Comparison of ENCODE assay signal across 1 cellular context in the genomic region with DNA sequence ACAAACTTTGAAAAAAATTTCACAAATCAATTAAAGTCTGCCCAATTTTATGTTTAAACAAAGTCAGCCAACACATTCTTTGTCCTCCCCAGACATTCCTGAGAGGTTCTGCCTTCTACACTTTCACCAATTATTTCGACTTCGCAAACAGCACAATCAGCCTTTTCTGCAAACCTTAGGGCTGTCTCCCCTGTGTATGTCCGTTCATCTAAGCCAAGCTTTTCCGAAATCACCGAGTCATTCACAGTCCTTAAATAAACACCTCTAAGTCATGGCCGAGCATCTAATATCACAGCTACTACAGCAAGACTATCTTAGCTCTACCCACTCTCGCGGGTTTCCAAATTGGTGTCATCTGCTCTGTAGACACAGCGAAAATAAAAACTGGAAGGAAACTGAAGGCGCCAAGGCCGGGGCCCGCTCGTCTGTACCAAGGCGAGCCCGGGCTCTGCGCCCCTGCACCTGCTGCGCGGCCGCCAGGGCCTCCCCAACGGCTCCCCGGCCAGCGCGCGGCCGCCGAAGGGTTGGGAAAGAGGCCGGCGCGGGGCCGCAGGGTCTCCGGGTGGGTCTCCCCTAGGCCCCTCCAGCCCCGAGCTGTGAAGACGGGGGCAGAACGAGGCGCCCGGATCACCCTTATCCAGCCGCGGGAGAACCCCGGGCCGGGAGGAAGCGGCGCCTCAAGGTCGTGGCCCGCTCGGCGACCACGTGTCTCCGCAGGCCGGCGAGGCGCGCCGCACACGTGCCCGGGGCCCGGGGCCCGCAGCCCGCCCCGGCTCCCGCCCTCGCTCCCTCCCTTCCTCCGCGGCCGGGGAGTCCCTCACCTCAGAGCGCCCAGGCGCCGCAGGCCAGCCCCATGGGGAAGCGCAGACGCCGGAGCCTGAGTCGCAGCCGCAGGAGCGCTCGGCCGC.
TF ChIP-seq lines count a peak whose summit lies in the region.

No MANE protein-coding gene starts in this region.

TF ChIP-seq in K562, 482 proteins besides CTCF, POLR2A, EP300 and RAD21 (continued from another document and continues in another):
- no peak for TF ChIP-seq POLR3G (IDR thresholded peaks at IDR 0.05; ENCODE audit: extremely low read depth, insufficient read length, insufficient replicate concordance)
- no peak for TF ChIP-seq CEBPG (CRISPR knock-in tag; IDR thresholded peaks at IDR 0.05)
- peak in 1 of 2 experiments; percentile 60; a peak in 1 of 4 replicates for TF ChIP-seq CEBPG (tag; conservative IDR thresholded peaks at IDR 0.05 in 1 of 2, IDR thresholded peaks at IDR 0.05 in 1 of 2)
- TF ChIP-seq ZNF561 (CRISPR knock-in tag; conservative IDR thresholded peaks at IDR 0.05) = no peak
- no peak for TF ChIP-seq MCM3 (IDR thresholded peaks at IDR 0.05)
- no peak for TF ChIP-seq POLR2B (IDR thresholded peaks at IDR 0.05; ENCODE audit: low read depth, partially characterized antibody)
- TF ChIP-seq, protein P1, sequence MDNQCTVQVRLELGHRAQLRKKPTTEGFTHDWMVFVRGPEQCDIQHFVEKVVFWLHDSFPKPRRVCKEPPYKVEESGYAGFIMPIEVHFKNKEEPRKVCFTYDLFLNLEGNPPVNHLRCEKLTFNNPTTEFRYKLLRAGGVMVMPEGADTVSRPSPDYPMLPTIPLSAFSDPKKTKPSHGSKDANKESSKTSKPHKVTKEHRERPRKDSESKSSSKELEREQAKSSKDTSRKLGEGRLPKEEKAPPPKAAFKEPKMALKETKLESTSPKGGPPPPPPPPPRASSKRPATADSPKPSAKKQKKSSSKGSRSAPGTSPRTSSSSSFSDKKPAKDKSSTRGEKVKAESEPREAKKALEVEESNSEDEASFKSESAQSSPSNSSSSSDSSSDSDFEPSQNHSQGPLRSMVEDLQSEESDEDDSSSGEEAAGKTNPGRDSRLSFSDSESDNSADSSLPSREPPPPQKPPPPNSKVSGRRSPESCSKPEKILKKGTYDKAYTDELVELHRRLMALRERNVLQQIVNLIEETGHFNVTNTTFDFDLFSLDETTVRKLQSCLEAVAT (IDR thresholded peaks at IDR 0.05) = peak in 1 of 2 experiments; percentile 45; a peak in 2 of 4 replicates
- TF ChIP-seq, protein P2, sequence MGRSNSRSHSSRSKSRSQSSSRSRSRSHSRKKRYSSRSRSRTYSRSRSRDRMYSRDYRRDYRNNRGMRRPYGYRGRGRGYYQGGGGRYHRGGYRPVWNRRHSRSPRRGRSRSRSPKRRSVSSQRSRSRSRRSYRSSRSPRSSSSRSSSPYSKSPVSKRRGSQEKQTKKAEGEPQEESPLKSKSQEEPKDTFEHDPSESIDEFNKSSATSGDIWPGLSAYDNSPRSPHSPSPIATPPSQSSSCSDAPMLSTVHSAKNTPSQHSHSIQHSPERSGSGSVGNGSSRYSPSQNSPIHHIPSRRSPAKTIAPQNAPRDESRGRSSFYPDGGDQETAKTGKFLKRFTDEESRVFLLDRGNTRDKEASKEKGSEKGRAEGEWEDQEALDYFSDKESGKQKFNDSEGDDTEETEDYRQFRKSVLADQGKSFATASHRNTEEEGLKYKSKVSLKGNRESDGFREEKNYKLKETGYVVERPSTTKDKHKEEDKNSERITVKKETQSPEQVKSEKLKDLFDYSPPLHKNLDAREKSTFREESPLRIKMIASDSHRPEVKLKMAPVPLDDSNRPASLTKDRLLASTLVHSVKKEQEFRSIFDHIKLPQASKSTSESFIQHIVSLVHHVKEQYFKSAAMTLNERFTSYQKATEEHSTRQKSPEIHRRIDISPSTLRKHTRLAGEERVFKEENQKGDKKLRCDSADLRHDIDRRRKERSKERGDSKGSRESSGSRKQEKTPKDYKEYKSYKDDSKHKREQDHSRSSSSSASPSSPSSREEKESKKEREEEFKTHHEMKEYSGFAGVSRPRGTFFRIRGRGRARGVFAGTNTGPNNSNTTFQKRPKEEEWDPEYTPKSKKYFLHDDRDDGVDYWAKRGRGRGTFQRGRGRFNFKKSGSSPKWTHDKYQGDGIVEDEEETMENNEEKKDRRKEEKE (IDR thresholded peaks at IDR 0.05; ENCODE audit: borderline replicate concordance in 1 of 2, control insufficient read depth in 1 of 2, low read depth in 2 of 2, low read length in 1 of 2) = 0 out of 4 replicates have a peak, but pooled peaks of 1 of the 2 experiments have one; percentile 45
- TF ChIP-seq HLTF (IDR thresholded peaks at IDR 0.05) = no peak
- TF ChIP-seq RHOXF2B (CRISPR knock-in tag; conservative IDR thresholded peaks at IDR 0.05) = no peak
- no peak for TF ChIP-seq NCOR1 (IDR thresholded peaks at IDR 0.05)
- TF ChIP-seq, protein P3, sequence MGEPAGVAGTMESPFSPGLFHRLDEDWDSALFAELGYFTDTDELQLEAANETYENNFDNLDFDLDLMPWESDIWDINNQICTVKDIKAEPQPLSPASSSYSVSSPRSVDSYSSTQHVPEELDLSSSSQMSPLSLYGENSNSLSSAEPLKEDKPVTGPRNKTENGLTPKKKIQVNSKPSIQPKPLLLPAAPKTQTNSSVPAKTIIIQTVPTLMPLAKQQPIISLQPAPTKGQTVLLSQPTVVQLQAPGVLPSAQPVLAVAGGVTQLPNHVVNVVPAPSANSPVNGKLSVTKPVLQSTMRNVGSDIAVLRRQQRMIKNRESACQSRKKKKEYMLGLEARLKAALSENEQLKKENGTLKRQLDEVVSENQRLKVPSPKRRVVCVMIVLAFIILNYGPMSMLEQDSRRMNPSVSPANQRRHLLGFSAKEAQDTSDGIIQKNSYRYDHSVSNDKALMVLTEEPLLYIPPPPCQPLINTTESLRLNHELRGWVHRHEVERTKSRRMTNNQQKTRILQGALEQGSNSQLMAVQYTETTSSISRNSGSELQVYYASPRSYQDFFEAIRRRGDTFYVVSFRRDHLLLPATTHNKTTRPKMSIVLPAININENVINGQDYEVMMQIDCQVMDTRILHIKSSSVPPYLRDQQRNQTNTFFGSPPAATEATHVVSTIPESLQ (CRISPR knock-in tag; IDR thresholded peaks at IDR 0.05) = no peak
- no peak for TF ChIP-seq OTX1 (CRISPR knock-in tag; IDR thresholded peaks at IDR 0.05)
- TF ChIP-seq, protein P4, sequence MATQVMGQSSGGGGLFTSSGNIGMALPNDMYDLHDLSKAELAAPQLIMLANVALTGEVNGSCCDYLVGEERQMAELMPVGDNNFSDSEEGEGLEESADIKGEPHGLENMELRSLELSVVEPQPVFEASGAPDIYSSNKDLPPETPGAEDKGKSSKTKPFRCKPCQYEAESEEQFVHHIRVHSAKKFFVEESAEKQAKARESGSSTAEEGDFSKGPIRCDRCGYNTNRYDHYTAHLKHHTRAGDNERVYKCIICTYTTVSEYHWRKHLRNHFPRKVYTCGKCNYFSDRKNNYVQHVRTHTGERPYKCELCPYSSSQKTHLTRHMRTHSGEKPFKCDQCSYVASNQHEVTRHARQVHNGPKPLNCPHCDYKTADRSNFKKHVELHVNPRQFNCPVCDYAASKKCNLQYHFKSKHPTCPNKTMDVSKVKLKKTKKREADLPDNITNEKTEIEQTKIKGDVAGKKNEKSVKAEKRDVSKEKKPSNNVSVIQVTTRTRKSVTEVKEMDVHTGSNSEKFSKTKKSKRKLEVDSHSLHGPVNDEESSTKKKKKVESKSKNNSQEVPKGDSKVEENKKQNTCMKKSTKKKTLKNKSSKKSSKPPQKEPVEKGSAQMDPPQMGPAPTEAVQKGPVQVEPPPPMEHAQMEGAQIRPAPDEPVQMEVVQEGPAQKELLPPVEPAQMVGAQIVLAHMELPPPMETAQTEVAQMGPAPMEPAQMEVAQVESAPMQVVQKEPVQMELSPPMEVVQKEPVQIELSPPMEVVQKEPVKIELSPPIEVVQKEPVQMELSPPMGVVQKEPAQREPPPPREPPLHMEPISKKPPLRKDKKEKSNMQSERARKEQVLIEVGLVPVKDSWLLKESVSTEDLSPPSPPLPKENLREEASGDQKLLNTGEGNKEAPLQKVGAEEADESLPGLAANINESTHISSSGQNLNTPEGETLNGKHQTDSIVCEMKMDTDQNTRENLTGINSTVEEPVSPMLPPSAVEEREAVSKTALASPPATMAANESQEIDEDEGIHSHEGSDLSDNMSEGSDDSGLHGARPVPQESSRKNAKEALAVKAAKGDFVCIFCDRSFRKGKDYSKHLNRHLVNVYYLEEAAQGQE (CRISPR knock-in tag; IDR thresholded peaks at IDR 0.05; ENCODE audit: low read depth) = peak; percentile 64; the same call in 1 of the 2 replicates
- no peak for TF ChIP-seq POLR2AphosphoS5 (IDR thresholded peaks at IDR 0.05; ENCODE audit: control insufficient read depth, insufficient read depth, low read depth, low read length)
- TF ChIP-seq, protein P5, sequence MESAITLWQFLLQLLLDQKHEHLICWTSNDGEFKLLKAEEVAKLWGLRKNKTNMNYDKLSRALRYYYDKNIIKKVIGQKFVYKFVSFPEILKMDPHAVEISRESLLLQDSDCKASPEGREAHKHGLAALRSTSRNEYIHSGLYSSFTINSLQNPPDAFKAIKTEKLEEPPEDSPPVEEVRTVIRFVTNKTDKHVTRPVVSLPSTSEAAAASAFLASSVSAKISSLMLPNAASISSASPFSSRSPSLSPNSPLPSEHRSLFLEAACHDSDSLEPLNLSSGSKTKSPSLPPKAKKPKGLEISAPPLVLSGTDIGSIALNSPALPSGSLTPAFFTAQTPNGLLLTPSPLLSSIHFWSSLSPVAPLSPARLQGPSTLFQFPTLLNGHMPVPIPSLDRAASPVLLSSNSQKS (CRISPR knock-in tag; IDR thresholded peaks at IDR 0.05) = no peak
- no peak for TF ChIP-seq RBM15 (IDR thresholded peaks at IDR 0.05; ENCODE audit: insufficient read depth, low read length)
- peak; percentile 52; the same call in 1 of the 2 replicates for TF ChIP-seq STAG1 (CRISPR knock-in tag; IDR thresholded peaks at IDR 0.05; ENCODE audit: borderline replicate concordance)
- no peak for TF ChIP-seq HEY1 (CRISPR knock-in tag; IDR thresholded peaks at IDR 0.05; ENCODE audit: borderline replicate concordance)
- 0 out of 2 replicates have a peak, but pooled peaks have one; percentile 65 for TF ChIP-seq XRCC5 (IDR thresholded peaks at IDR 0.05; ENCODE audit: low read depth, low read length)
- no peak for TF ChIP-seq ZNF57 (CRISPR knock-in tag; IDR thresholded peaks at IDR 0.05)
- no peak for TF ChIP-seq MTA1 (IDR thresholded peaks at IDR 0.05; ENCODE audit: borderline replicate concordance)
- no peak; the same call in 1 of the 2 replicates for TF ChIP-seq SP1 (CRISPR knock-in tag; IDR thresholded peaks at IDR 0.05)
- TF ChIP-seq ZNF764 (CRISPR knock-in tag; IDR thresholded peaks at IDR 0.05; ENCODE audit: low read depth) = no peak
- no peak for TF ChIP-seq ZNF75A (CRISPR knock-in tag; IDR thresholded peaks at IDR 0.05)
- TF ChIP-seq BRCA1 (IDR thresholded peaks at IDR 0.05) = no peak
- TF ChIP-seq BRCA1 (CRISPR knock-in tag; IDR thresholded peaks at IDR 0.05) = no peak
- TF ChIP-seq NFE2 (IDR thresholded peaks at IDR 0.05; ENCODE audit: low read depth) = peak; percentile 31; the same call in 1 of the 2 replicates
- TF ChIP-seq, protein P6, sequence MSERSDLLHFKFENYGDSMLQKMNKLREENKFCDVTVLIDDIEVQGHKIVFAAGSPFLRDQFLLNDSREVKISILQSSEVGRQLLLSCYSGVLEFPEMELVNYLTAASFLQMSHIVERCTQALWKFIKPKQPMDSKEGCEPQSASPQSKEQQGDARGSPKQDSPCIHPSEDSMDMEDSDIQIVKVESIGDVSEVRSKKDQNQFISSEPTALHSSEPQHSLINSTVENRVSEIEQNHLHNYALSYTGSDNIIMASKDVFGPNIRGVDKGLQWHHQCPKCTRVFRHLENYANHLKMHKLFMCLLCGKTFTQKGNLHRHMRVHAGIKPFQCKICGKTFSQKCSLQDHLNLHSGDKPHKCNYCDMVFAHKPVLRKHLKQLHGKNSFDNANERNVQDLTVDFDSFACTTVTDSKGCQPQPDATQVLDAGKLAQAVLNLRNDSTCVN (CRISPR knock-in tag; IDR thresholded peaks at IDR 0.05) = no peak
- no peak for TF ChIP-seq TAF15 (IDR thresholded peaks at IDR 0.05; ENCODE audit: low read depth, low read length)
- no peak for TF ChIP-seq NR2C1 (IDR thresholded peaks at IDR 0.05)
- no peak for TF ChIP-seq NR2C1 (tag; IDR thresholded peaks at IDR 0.05)
- TF ChIP-seq, protein P7, sequence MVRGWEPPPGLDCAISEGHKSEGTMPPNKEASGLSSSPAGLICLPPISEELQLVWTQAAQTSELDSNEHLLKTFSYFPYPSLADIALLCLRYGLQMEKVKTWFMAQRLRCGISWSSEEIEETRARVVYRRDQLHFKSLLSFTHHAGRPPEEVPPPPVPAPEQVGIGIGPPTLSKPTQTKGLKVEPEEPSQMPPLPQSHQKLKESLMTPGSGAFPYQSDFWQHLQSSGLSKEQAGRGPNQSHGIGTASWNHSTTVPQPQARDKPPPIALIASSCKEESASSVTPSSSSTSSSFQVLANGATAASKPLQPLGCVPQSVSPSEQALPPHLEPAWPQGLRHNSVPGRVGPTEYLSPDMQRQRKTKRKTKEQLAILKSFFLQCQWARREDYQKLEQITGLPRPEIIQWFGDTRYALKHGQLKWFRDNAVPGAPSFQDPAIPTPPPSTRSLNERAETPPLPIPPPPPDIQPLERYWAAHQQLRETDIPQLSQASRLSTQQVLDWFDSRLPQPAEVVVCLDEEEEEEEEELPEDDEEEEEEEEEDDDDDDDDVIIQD (CRISPR knock-in tag; IDR thresholded peaks at IDR 0.05) = no peak
- TF ChIP-seq BRD9 (IDR thresholded peaks at IDR 0.05; ENCODE audit: low read depth, partially characterized antibody) = no peak
- peak; percentile 53; the same call in 1 of the 2 replicates for TF ChIP-seq ESRRA (IDR thresholded peaks at IDR 0.05; ENCODE audit: borderline replicate concordance, low read depth)
- TF ChIP-seq HDGF (IDR thresholded peaks at IDR 0.05) = no peak
- no peak for TF ChIP-seq CHD1 (IDR thresholded peaks at IDR 0.05; ENCODE audit: low read length)
- no peak for TF ChIP-seq SIN3B (IDR thresholded peaks at IDR 0.05; ENCODE audit: low read depth)
- TF ChIP-seq, protein P8, sequence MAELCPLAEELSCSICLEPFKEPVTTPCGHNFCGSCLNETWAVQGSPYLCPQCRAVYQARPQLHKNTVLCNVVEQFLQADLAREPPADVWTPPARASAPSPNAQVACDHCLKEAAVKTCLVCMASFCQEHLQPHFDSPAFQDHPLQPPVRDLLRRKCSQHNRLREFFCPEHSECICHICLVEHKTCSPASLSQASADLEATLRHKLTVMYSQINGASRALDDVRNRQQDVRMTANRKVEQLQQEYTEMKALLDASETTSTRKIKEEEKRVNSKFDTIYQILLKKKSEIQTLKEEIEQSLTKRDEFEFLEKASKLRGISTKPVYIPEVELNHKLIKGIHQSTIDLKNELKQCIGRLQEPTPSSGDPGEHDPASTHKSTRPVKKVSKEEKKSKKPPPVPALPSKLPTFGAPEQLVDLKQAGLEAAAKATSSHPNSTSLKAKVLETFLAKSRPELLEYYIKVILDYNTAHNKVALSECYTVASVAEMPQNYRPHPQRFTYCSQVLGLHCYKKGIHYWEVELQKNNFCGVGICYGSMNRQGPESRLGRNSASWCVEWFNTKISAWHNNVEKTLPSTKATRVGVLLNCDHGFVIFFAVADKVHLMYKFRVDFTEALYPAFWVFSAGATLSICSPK (IDR thresholded peaks at IDR 0.05; ENCODE audit: borderline replicate concordance) = peak; percentile 23; the same call in 1 of the 2 replicates
- no peak for TF ChIP-seq HOXB6 (CRISPR knock-in tag; IDR thresholded peaks at IDR 0.05; ENCODE audit: borderline replicate concordance)
- TF ChIP-seq HIVEP1 (CRISPR knock-in tag; IDR thresholded peaks at IDR 0.05) = no peak
- peak; percentile 15 for TF ChIP-seq MAFF (IDR thresholded peaks at IDR 0.05; ENCODE audit: low read length)
- TF ChIP-seq, protein P9, sequence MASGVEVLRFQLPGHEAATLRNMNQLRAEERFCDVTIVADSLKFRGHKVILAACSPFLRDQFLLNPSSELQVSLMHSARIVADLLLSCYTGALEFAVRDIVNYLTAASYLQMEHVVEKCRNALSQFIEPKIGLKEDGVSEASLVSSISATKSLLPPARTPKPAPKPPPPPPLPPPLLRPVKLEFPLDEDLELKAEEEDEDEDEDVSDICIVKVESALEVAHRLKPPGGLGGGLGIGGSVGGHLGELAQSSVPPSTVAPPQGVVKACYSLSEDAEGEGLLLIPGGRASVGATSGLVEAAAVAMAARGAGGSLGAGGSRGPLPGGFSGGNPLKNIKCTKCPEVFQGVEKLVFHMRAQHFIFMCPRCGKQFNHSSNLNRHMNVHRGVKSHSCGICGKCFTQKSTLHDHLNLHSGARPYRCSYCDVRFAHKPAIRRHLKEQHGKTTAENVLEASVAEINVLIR (CRISPR knock-in tag; IDR thresholded peaks at IDR 0.05) = no peak
